ENCODE assay signal across 18 cellular contexts in the genomic region with DNA sequence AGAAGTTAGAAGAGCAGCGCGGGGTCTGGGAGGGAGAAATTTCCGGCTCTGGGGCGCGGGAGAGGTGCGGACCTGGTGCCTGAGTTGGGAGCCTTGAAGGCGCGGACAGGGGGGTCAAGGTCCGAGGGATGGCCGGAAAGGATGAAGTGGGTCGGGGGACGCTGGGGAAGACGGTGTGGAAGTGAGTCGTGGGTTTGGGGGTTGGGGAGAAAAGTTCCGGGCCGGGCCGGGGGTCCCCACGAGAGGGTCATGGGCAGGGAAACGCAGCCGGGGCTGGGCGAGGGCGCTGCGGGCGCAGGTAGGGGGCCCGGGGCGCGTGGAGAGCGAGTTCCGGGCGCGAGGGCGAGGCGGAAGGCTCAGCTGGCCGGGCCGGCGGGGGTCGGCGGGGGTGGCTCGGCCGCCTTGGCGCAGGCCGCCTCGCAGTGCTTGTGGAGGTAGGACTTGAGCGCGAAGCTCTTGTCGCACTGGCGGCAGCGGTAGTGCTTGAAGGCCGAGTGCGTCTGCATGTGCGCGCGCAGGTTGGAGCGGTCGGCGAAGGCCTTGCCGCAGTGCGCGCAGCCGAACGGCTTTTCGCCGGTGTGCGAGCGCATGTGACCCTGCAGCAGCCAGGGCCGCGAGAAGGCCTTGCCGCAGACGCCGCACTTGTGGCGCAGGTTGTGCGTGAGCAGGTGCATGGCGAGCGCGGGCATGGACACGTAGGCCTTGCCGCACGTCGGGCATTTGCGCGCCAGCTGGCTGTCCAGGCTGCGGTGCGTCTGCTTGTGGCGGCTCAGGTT. TPM values are rescaled to one million over a fixed set of nuclear protein-coding genes. Genes with fewer than 3 reads are reported as not detected.
DNase-seq lines count a peak whose midpoint lies in the region; ATAC-seq and TF ChIP-seq lines count a peak whose summit lies in the region.
"Had no signal": no experiment of that assay in that cellular context is flagged by ENCODE, and none has a peak within 500 bp of the region (broad histone marks: within the 10 kb centered on the region; RNA-seq: fewer than 3 reads in every experiment).

No MANE protein-coding gene starts in this region.

- peak; percentile 70 for DNase-seq in activated CD4-positive, alpha-beta T cell treated with anti-CD3 and anti-CD28 coated beads, Interleukin-2, amount 10 ng/mL, durations not matched to agents 24 days and 14 days
- DNase-seq in activated CD4-positive, alpha-beta T cell treated with anti-CD3 and anti-CD28 coated beads, Interleukin-2, amount 50 U/mL, for 4 hours: no peak
- DNase-seq in T-helper 17 cell (no peak), erythroblast (lab: John Stamatoyannopoulos, UW) (peak; percentile 69 to 71), trophoblast cell (no peak), globus pallidus (ENCODE audit: low spot score) (no peak), hepatocyte (ENCODE audit: low spot score) (no peak), SK-N-DZ (ENCODE audit: low spot score) (no peak)
- DNase-seq: activated CD4-positive, alpha-beta memory T cell treated with anti-CD3 and anti-CD28 coated beads for 36 hours; activated naive CD4-positive, alpha-beta T cell treated with anti-CD3 and anti-CD28 coated beads, Interleukin-2, amount 50 U/mL, for 16 hours; GOT3; NCI-H226; T-cell; uterus had no signal

- H3K14ac ChIP-seq in trophoblast cell (ENCODE audit: low read length): no peak overlapping the region

- intact Hi-C loops in activated CD4-positive, alpha-beta T cell treated with anti-CD3 and anti-CD28 coated beads, Interleukin-2, amount 10 ng/mL, durations not matched to agents 24 days and 14 days (cut with micrococcal nuclease): no loop called here

- H3K9me3 ChIP-seq in T-helper 17 cell (ENCODE audit: control insufficient read depth, low read length, poor library complexity, severe bottlenecking) (no peaks in the 10 kb centered on the region), trophoblast cell (ENCODE audit: insufficient read depth, low read depth, low read length) (peaks cover 9% of the 10 kb centered on the region), hepatocyte (ENCODE audit: low read depth) (no peaks in the 10 kb centered on the region)
- H3K9me3 ChIP-seq: uterus had no signal

- H3K23ac ChIP-seq in trophoblast cell (ENCODE audit: low read length): no peak overlapping the region

- no peak overlapping the region for H4K91ac ChIP-seq in trophoblast cell (ENCODE audit: low read depth, low read length)

- H3K27me3 ChIP-seq in trophoblast cell (ENCODE audit: insufficient read depth, low read length) (peaks cover 3% of the 10 kb centered on the region), hepatocyte (peaks cover 62% of the 10 kb centered on the region)

- no peaks in the 10 kb centered on the region for H3K36me3 Mint-ChIP-seq in activated CD4-positive, alpha-beta T cell treated with anti-CD3 and anti-CD28 coated beads, Interleukin-2, amount 10 ng/mL, durations not matched to agents 24 days and 14 days (ENCODE audit: low read depth)
- peaks cover 15% of the 10 kb centered on the region for H3K36me3 Mint-ChIP-seq in T-helper 17 cell (ENCODE audit: low read depth)
- H3K36me3 Mint-ChIP-seq: activated CD4-positive, alpha-beta memory T cell treated with anti-CD3 and anti-CD28 coated beads for 36 hours; T-cell had no signal

- H4K12ac ChIP-seq in trophoblast cell (ENCODE audit: low read depth, low read length): no peak overlapping the region

- no peaks in the 10 kb centered on the region for H4K20me1 ChIP-seq in hepatocyte (ENCODE audit: insufficient read depth, poor library complexity, severe bottlenecking)

- H3K27ac ChIP-seq in trophoblast cell (ENCODE audit: low read depth, low read length) (no peak overlapping the region), hepatocyte (no peak overlapping the region)
- H3K27ac ChIP-seq: uterus had no signal

- H3K27me3 Mint-ChIP-seq in activated CD4-positive, alpha-beta T cell treated with anti-CD3 and anti-CD28 coated beads, Interleukin-2, amount 10 ng/mL, durations not matched to agents 24 days and 14 days: peaks cover 64% of the 10 kb centered on the region
- H3K27me3 Mint-ChIP-seq in T-helper 17 cell: peaks cover 87% of the 10 kb centered on the region

- no peaks in the 10 kb centered on the region for H3K79me1 ChIP-seq in trophoblast cell (ENCODE audit: low read length)

- no peak for TF ChIP-seq CTCF in hepatocyte (IDR thresholded peaks at IDR 0.05; ENCODE audit: poor library complexity)

- no peak overlapping the region for H2BK12ac ChIP-seq in trophoblast cell (ENCODE audit: low read length)

- no peak overlapping the region for H3K9ac ChIP-seq in trophoblast cell (ENCODE audit: low read length)

- H3K4me1 Mint-ChIP-seq in activated CD4-positive, alpha-beta T cell treated with anti-CD3 and anti-CD28 coated beads, Interleukin-2, amount 10 ng/mL, durations not matched to agents 24 days and 14 days: peaks cover 11% of the 10 kb centered on the region
- H3K4me1 Mint-ChIP-seq in T-helper 17 cell: peaks cover 6% of the 10 kb centered on the region

- H3K79me2 ChIP-seq in trophoblast cell (ENCODE audit: control insufficient read depth, insufficient read depth, low read length, poor library complexity) (no peaks in the 10 kb centered on the region), hepatocyte (no peaks in the 10 kb centered on the region)

- H3K4ac ChIP-seq in trophoblast cell (ENCODE audit: low read depth, low read length): no peak overlapping the region

- H3K18ac ChIP-seq in trophoblast cell (ENCODE audit: low read length): no peak overlapping the region

- H3K9me2 ChIP-seq in hepatocyte (replicated peaks; ENCODE audit: insufficient read depth): no peaks in the 10 kb centered on the region

- no peak overlapping the region for H2BK120ac ChIP-seq in trophoblast cell (ENCODE audit: insufficient read depth, low read length, poor library complexity)

- no peak overlapping the region for H3K27ac Mint-ChIP-seq in activated CD4-positive, alpha-beta T cell treated with anti-CD3 and anti-CD28 coated beads, Interleukin-2, amount 10 ng/mL, durations not matched to agents 24 days and 14 days
- H3K27ac Mint-ChIP-seq in T-helper 17 cell: no peak overlapping the region
- H3K27ac Mint-ChIP-seq: activated CD4-positive, alpha-beta memory T cell treated with anti-CD3 and anti-CD28 coated beads for 36 hours; T-cell had no signal

- no peak for TF ChIP-seq POLR2A in erythroblast (IDR thresholded peaks at IDR 0.05; ENCODE audit: low read length)

- no peak overlapping the region for H3K4me3 Mint-ChIP-seq in activated CD4-positive, alpha-beta T cell treated with anti-CD3 and anti-CD28 coated beads, Interleukin-2, amount 10 ng/mL, durations not matched to agents 24 days and 14 days
- peak overlapping the region; percentile 83 for H3K4me3 Mint-ChIP-seq in T-helper 17 cell
- H3K4me3 Mint-ChIP-seq: activated CD4-positive, alpha-beta memory T cell treated with anti-CD3 and anti-CD28 coated beads for 36 hours; T-cell had no signal

- H2BK5ac ChIP-seq in trophoblast cell (ENCODE audit: low read depth, low read length, poor library complexity): no peak overlapping the region

- H2AFZ ChIP-seq in trophoblast cell (ENCODE audit: insufficient read depth, low read length, poor library complexity): no peak overlapping the region
- no peak overlapping the region for H2AFZ ChIP-seq in hepatocyte

- H3K4me1 ChIP-seq in trophoblast cell (ENCODE audit: control insufficient read depth in 1 of 2, insufficient read depth in 2 of 2, low read length in 2 of 2) (peaks cover 8 to 9% of the 10 kb centered on the region in 2 experiments), hepatocyte (ENCODE audit: insufficient read depth) (no peaks in the 10 kb centered on the region)

- no peak overlapping the region for H2AK5ac ChIP-seq in trophoblast cell (ENCODE audit: low read length)

- no peak for ATAC-seq in T-helper 17 cell
- ATAC-seq: T-cell had no signal

- WGBS in trophoblast cell (ENCODE audit: extremely low coverage, insufficient coverage, insufficient read length): no CpG with 5 or more reads among the region's 84 CpGs
- whole genome bisulfite sequencing in hepatocyte (ENCODE audit: low lambda C conversion rate, missing lambda C conversion rate): 75% methylated on average over 36 of the region's 84 CpGs

- H3K4me2 ChIP-seq in trophoblast cell (ENCODE audit: low read length) (no peak overlapping the region), hepatocyte (no peak overlapping the region)

- no peaks in the 10 kb centered on the region for H3K9me3 Mint-ChIP-seq in activated CD4-positive, alpha-beta T cell treated with anti-CD3 and anti-CD28 coated beads, Interleukin-2, amount 10 ng/mL, durations not matched to agents 24 days and 14 days
- H3K9me3 Mint-ChIP-seq: activated CD4-positive, alpha-beta memory T cell treated with anti-CD3 and anti-CD28 coated beads for 36 hours; T-cell had no signal

- H3K36me3 ChIP-seq in trophoblast cell (ENCODE audit: control insufficient read depth in 1 of 2, insufficient read depth in 2 of 2, low read length in 2 of 2): no peaks in the 10 kb centered on the region
- H3K36me3 ChIP-seq in hepatocyte (replicated peaks; ENCODE audit: insufficient read depth, low read depth): no peaks in the 10 kb centered on the region
- H3K36me3 ChIP-seq: uterus had no signal

- H3K4me3 ChIP-seq in trophoblast cell (ENCODE audit: low read depth, low read length): peak overlapping the region; percentile 18
- no peak overlapping the region for H3K4me3 ChIP-seq in hepatocyte
- H3K4me3 ChIP-seq: uterus had no signal

- H4K8ac ChIP-seq in trophoblast cell (ENCODE audit: low read depth, low read length): no peak overlapping the region

RNA-seq across cellular contexts. Expression of a gene that starts 10.5 kb away (rescaled TPM):
- total RNA-seq in activated CD4-positive, alpha-beta T cell treated with anti-CD3 and anti-CD28 coated beads, Interleukin-2, amount 10 ng/mL, durations not matched to agents 24 days and 14 days: 24.1 and 25.5 TPM in 2 replicates
- 1 to 10 TPM; 2.9 to 3.5 TPM for total RNA-seq in T-helper 17 cell
- polyA plus RNA-seq in trophoblast cell (2013): 22.9 and 25.4 TPM in 2 replicates
- total RNA-seq in hepatocyte: 40.0 and 42.2 TPM in 2 replicates
- 26.9 and 39.6 TPM in 2 replicates for polyA plus RNA-seq in hepatocyte
- polyA plus RNA-seq in SK-N-DZ (2014; cell fraction: cytosol; rRNA removed): 35.2 and 40.3 TPM in 2 replicates
- 13.9 and 16.4 TPM in 2 replicates for polyA plus RNA-seq in SK-N-DZ (2014; cell fraction: nucleus; rRNA removed)

RNA-seq across cellular contexts. Expression of a gene that starts 12.1 kb away (rescaled TPM):
- not detected in 2 replicates for total RNA-seq in activated CD4-positive, alpha-beta T cell treated with anti-CD3 and anti-CD28 coated beads, Interleukin-2, amount 10 ng/mL, durations not matched to agents 24 days and 14 days
- total RNA-seq in T-helper 17 cell: not detected
- polyA plus RNA-seq in trophoblast cell (2013): not detected in 2 replicates
- total RNA-seq in hepatocyte: not detected in 2 replicates
- not detected in 2 replicates for polyA plus RNA-seq in hepatocyte
- polyA plus RNA-seq in SK-N-DZ (2014; cell fraction: cytosol; rRNA removed): 0.62 and 1.2 TPM in 2 replicates
- polyA plus RNA-seq in SK-N-DZ (2014; cell fraction: nucleus; rRNA removed): 0.67 and 1.2 TPM in 2 replicates
- total RNA-seq: activated CD4-positive, alpha-beta memory T cell treated with anti-CD3 and anti-CD28 coated beads for 36 hours; cardiac septum; epithelial cell of proximal tubule; M059J; T-cell; uterus had no signal
- polyA plus RNA-seq: AG04450 had no signal

RNA-seq across cellular contexts. Expression of a gene that starts 53.4 kb away (rescaled TPM):
- 0.12 TPM in 1 of 2 replicates, not detected in the other for total RNA-seq in activated CD4-positive, alpha-beta T cell treated with anti-CD3 and anti-CD28 coated beads, Interleukin-2, amount 10 ng/mL, durations not matched to agents 24 days and 14 days
- not detected for total RNA-seq in T-helper 17 cell
- 1.1 and 1.3 TPM in 2 replicates for polyA plus RNA-seq in trophoblast cell (2013)
- total RNA-seq in hepatocyte: not detected in 2 replicates
- not detected in 2 replicates for polyA plus RNA-seq in hepatocyte
- 1.3 and 1.7 TPM in 2 replicates for polyA plus RNA-seq in SK-N-DZ (2014; cell fraction: cytosol; rRNA removed)
- polyA plus RNA-seq in SK-N-DZ (2014; cell fraction: nucleus; rRNA removed): 0.96 and 2.2 TPM in 2 replicates
- total RNA-seq: activated CD4-positive, alpha-beta memory T cell treated with anti-CD3 and anti-CD28 coated beads for 36 hours; M059J; T-cell had no signal
- polyA plus RNA-seq: AG04450 had no signal

Comparison
In these comparisons a context has a peak if more than half of its experiments do, and no peak if none do; other contexts are left out.
1. DNase-seq: peak in activated CD4-positive, alpha-beta T cell treated with anti-CD3 and anti-CD28 coated beads, Interleukin-2, amount 10 ng/mL, durations not matched to agents 24 days and 14 days (single experiment) and erythroblast (2 of 2); none in activated CD4-positive, alpha-beta T cell treated with anti-CD3 and anti-CD28 coated beads, Interleukin-2, amount 50 U/mL, for 4 hours (0 of 2), T-helper 17 cell (0 of 3), trophoblast cell (0 of 2), globus pallidus (single experiment), hepatocyte (single experiment) and SK-N-DZ (single experiment).